ENCODE assay signal across 8 cellular contexts in the genomic region with DNA sequence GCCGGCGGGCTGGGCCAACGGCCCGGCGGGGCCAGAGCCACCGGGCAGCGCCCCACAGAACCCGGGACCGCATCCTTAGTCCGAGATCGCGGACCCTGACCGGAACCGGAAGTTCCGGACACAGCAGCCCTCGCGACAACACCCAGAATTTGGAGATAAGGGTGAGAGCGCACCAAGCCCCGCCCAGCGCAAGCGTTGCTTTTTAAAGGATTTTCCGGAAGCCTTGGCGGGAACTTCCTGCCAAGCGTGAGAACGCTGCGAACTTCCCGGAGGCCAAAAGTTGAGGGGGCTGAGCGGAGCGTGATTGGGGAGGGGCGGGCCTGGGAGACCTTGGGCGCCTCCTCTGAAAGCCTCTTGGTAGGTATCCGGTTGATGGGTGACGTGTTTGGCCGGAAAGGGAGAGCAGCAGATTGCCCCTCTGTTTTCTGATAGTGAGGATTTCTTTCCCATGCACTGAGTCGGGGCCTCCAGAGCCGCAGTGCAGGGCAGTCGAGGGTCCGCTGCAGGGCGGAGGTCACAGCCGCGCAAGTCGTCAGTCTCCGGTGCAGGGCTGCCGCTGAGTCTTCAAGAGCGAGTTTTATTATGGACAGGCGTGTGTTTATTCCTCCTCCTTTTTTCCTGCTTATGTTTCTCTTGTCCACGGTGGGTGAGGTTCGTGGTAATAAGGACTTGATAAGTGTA. TPM values are rescaled to one million over a fixed set of nuclear protein-coding genes. Genes with fewer than 3 reads are reported as not detected.
DNase-seq lines count a peak whose midpoint lies in the region; ATAC-seq and TF ChIP-seq lines count a peak whose summit lies in the region.

A gene with protein sequence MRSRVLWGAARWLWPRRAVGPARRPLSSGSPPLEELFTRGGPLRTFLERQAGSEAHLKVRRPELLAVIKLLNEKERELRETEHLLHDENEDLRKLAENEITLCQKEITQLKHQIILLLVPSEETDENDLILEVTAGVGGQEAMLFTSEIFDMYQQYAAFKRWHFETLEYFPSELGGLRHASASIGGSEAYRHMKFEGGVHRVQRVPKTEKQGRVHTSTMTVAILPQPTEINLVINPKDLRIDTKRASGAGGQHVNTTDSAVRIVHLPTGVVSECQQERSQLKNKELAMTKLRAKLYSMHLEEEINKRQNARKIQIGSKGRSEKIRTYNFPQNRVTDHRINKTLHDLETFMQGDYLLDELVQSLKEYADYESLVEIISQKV (minus strand): TSS at position 97 of the 681 bp plus-strand sequence. CDS start 24 bp downstream, at position 73.

- intact Hi-C loops in mammary epithelial cell (cut with micrococcal nuclease) = loop anchor here (2.0 kb wide), 1 partner anchor 20 kb away; a partner anchor contains a TSS

- CTCF ChIA-PET in mammary epithelial cell (lab: Charles Lee; ENCODE audit: low non-redundant PET) = no interaction called here

- H2AFZ ChIP-seq in ACC112 (ENCODE audit: low read length, unreplicated experiment) = peak within 1 kb of the TSS; percentile 36
- H2AFZ ChIP-seq in mammary epithelial cell (ENCODE audit: low read depth, low read length) = peak within 1 kb of the TSS; percentile 96

- H3K79me2 ChIP-seq in ACC112 (ENCODE audit: control insufficient read depth, insufficient read depth, low read length, unreplicated experiment) = peaks cover 53% of the 10 kb centered on the region
- H3K79me2 ChIP-seq in mammary epithelial cell (ENCODE audit: insufficient read depth, low read length) = peaks cover 63% of the 10 kb centered on the region

- DNase-seq in NCI-H2196 (lab: John Stamatoyannopoulos, UW; ENCODE audit: unreplicated experiment) = peak; percentile 96
- DNase-seq in WERI-Rb-1 = peak; percentile 96
- peak; percentile 95 for DNase-seq in mammary epithelial cell

- ATAC-seq in GM18868 (IDR thresholded peaks at IDR 0.05; ENCODE audit: unreplicated experiment) = peak; percentile 88
- peak; percentile 96 for ATAC-seq in HG03108 (IDR thresholded peaks at IDR 0.05; ENCODE audit: unreplicated experiment)

- H3K27me3 ChIP-seq in ACC112 (ENCODE audit: insufficient read depth, low read length) = no peaks in the 10 kb centered on the region
- H3K27me3 ChIP-seq in WERI-Rb-1 (ENCODE audit: insufficient read depth, low read depth, severe bottlenecking) = no peaks in the 10 kb centered on the region
- H3K27me3 ChIP-seq in mammary epithelial cell (ENCODE audit: insufficient read depth, low read length) = no peaks in the 10 kb centered on the region
- H3K27me3 ChIP-seq in iPS-20b (ENCODE audit: insufficient read depth, low read length) = no peaks in the 10 kb centered on the region

- H3K9me3 ChIP-seq in WERI-Rb-1 (ENCODE audit: severe bottlenecking) = no peaks in the 10 kb centered on the region
- no peaks in the 10 kb centered on the region for H3K9me3 ChIP-seq in mammary epithelial cell (replicated peaks; ENCODE audit: insufficient read depth, low read length)
- H3K9me3 ChIP-seq in iPS-20b (ENCODE audit: insufficient read depth, low read depth, low read length) = no peaks in the 10 kb centered on the region

- peak within 1 kb of the TSS; percentile 88 for H3K27ac ChIP-seq in ACC112 (ENCODE audit: low read depth, low read length)
- H3K27ac ChIP-seq in WERI-Rb-1 = peak within 1 kb of the TSS; percentile 83
- peak within 1 kb of the TSS; percentile 75 for H3K27ac ChIP-seq in mammary epithelial cell (ENCODE audit: insufficient read depth, low read depth, low read length)
- H3K27ac ChIP-seq in iPS-20b (ENCODE audit: low read length) = peak within 1 kb of the TSS; percentile 70
- peak within 1 kb of the TSS in 20 of 21 experiments; percentile 70 to 92 (median 86) for H3K27ac ChIP-seq in skin epidermis

- H3K4me3 ChIP-seq in ACC112 (ENCODE audit: low read depth, low read length) (peak within 1 kb of the TSS; percentile 99), WERI-Rb-1 (ENCODE audit: low read depth, low read length) (peak within 1 kb of the TSS; percentile 74), mammary epithelial cell (replicated peaks in 1 of 3; ENCODE audit: insufficient read depth in 1 of 3, low read depth in 2 of 3, low read length in 3 of 3) (peak within 1 kb of the TSS; percentile 82 to 99 (median 84)), iPS-20b (ENCODE audit: low read length) (peak within 1 kb of the TSS; percentile 98), skin epidermis (peak within 1 kb of the TSS; percentile 54 to 84 (median 75))

- WGBS in mammary epithelial cell (ENCODE audit: low coverage, missing lambda C conversion rate) = 3% methylated on average over 26 of the region's 48 CpGs

- no peak for TF ChIP-seq CTCF in WERI-Rb-1 (IDR thresholded peaks at IDR 0.05; ENCODE audit: low read depth, low read length)
- TF ChIP-seq CTCF in mammary epithelial cell (conservative IDR thresholded peaks at IDR 0.05 in 1 of 2, IDR thresholded peaks at IDR 0.05 in 1 of 2; ENCODE audit: extremely low read depth in 1 of 2, insufficient read depth in 1 of 2, low read depth in 1 of 2, low read length in 2 of 2) = peak in 1 of 2 donors; percentile 1

- dilution Hi-C loops in mammary epithelial cell (cut with HindIII; ENCODE audit: low sequenced_read_pairs) = no loop called here

- peaks cover 12% of the 10 kb centered on the region; the same call in 1 of the 2 replicates for H3K36me3 ChIP-seq in ACC112 (ENCODE audit: insufficient read depth, low read length)
- peaks cover 26% of the 10 kb centered on the region for H3K36me3 ChIP-seq in WERI-Rb-1
- H3K36me3 ChIP-seq in mammary epithelial cell (ENCODE audit: insufficient read depth, low read length) = peaks cover 9% of the 10 kb centered on the region
- peaks cover 6% of the 10 kb centered on the region for H3K36me3 ChIP-seq in iPS-20b (ENCODE audit: insufficient read depth, low read depth, low read length)

- in situ Hi-C loops in mammary epithelial cell (cut with MboI; ENCODE audit: low sequenced_read_pairs in 2 of 2) = no loop called here

- peak within 1 kb of the TSS; percentile 97 for H3K4me2 ChIP-seq in mammary epithelial cell (ENCODE audit: insufficient read depth, low read depth, low read length)

- peaks cover 21% of the 10 kb centered on the region for H3K4me1 ChIP-seq in ACC112 (ENCODE audit: control insufficient read depth, insufficient read depth, low read length, unreplicated experiment)
- peaks cover 17% of the 10 kb centered on the region for H3K4me1 ChIP-seq in mammary epithelial cell (ENCODE audit: insufficient read depth, low read length)
- peaks cover 5% of the 10 kb centered on the region; the same call in 1 of the 2 replicates for H3K4me1 ChIP-seq in iPS-20b (ENCODE audit: insufficient read depth, low read length)

- TSS peak; percentile 62 for BruUV-seq in mammary epithelial cell (replicated peaks; lab: Mats Ljungman, UMichigan)

- no peaks in the 10 kb centered on the region for H4K20me1 ChIP-seq in mammary epithelial cell (ENCODE audit: insufficient read depth, low read length)

- peak within 1 kb of the TSS; percentile 93 for H3K9ac ChIP-seq in mammary epithelial cell (ENCODE audit: insufficient read depth, low read length)
- H3K9ac ChIP-seq in iPS-20b (ENCODE audit: low read depth, low read length) = peak within 1 kb of the TSS; percentile 96

RNA-seq across cellular contexts. Expression of the gene that starts here (rescaled TPM):
- 10 to 100 TPM; 15.2 to 27.0 TPM for total RNA-seq in mammary epithelial cell
- 11.9 TPM for polyA plus RNA-seq in mammary epithelial cell
- polyA minus RNA-seq in mammary epithelial cell = 8.2 TPM

Comparison
In these comparisons a context has a peak if more than half of its experiments do, and no peak if none do; other contexts are left out.
1. Peak in every context shown above with its lines: DNase-seq, ATAC-seq, H3K4me3 ChIP-seq and H3K27ac ChIP-seq.